Comparison of ENCODE assay signal across 9 cellular contexts in the genomic region with DNA sequence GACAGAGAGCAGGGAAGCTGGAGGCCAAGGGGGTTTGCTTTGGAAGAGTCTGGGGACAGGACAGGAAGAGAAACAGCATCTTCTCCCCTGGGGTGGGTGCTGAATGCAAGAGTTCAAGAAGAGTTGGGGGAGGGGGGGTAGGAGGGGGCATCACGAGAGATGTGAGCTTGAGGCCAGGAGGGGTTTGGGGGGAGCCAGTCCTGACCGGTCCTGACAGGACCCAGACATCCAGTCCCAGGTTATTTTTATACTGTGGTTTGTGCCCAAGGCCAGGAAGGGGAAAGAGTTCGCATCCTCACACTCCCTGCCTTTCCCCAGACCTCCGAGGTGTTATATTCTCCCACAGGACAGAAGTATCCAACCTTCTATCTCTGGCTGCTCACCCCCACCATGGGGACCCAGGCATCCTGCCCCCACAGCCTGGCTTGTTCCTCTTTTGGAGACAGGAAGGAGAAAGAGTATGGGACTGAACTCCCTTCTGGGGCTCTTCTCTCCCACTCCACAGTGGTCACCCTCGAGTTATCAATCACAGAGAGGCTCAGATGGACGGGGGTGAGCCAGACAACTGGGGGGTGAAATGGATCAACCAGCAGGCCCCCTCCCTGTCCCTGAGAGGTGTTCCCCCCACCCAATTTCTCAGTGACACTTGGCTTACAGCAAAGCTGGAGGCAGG. TPM values are rescaled to one million over a fixed set of nuclear protein-coding genes. Genes with fewer than 3 reads are reported as not detected.
DNase-seq lines count a peak whose midpoint lies in the region; ATAC-seq and TF ChIP-seq lines count a peak whose summit lies in the region.
"Had no signal": no experiment of that assay in that cellular context is flagged by ENCODE, and none has a peak within 500 bp of the region (broad histone marks: within the 10 kb centered on the region; RNA-seq: fewer than 3 reads in every experiment).

No MANE protein-coding gene starts in this region.

- peaks cover 0 to 2% (median 0%) of the 10 kb centered on the region in 5 donors for H3K9me3 Mint-ChIP-seq in CD8-positive, alpha-beta memory T cell
- no peaks in the 10 kb centered on the region for H3K9me3 Mint-ChIP-seq in osteocyte (ENCODE audit: unreplicated experiment)

- H3K36me3 ChIP-seq in CD8-positive, alpha-beta memory T cell (ENCODE audit: insufficient read depth, low read length): peaks cover 26% of the 10 kb centered on the region
- H3K36me3 ChIP-seq in OCI-LY7 (ENCODE audit: insufficient read depth, low read length) (peaks cover 52% of the 10 kb centered on the region), endocrine pancreas (ENCODE audit: control insufficient read depth, insufficient read depth, low read length) (no peaks in the 10 kb centered on the region), right lobe of liver (peaks cover 0 to 12% (median 4%) of the 10 kb centered on the region in 4 donors)

- peaks cover 34 to 56% (median 47%) of the 10 kb centered on the region in 3 donors for H3K4me1 Mint-ChIP-seq in CD8-positive, alpha-beta memory T cell
- peaks cover 27% of the 10 kb centered on the region for H3K4me1 Mint-ChIP-seq in osteocyte (ENCODE audit: unreplicated experiment)

- TF ChIP-seq CTCF in OCI-LY7 (conservative IDR thresholded peaks at IDR 0.05; ENCODE audit: low read length) (no peak), osteocyte (IDR thresholded peaks at IDR 0.05) (no peak), right lobe of liver (IDR thresholded peaks at IDR 0.05) (no peak)

- H3K4me2 ChIP-seq in OCI-LY7 (ENCODE audit: low read length): peak overlapping the region; percentile 99

- no peak for DNase-seq in CD8-positive, alpha-beta memory T cell
- DNase-seq in OCI-LY7 (ENCODE audit: low spot score) (peak; percentile 32), osteocyte (ENCODE audit: extremely low spot score, unreplicated experiment) (no peak), right lobe of liver (no peak), NCI-H82 treated with DMSO at 0.1 percent for 48 hours (lab: John Stamatoyannopoulos, UW; ENCODE audit: unreplicated experiment) (no peak)

- peak overlapping the region; percentile 72 for H3K9ac ChIP-seq in endocrine pancreas (ENCODE audit: control insufficient read depth, insufficient read depth, low read length)

- ATAC-seq in HG03139 (IDR thresholded peaks at IDR 0.05; ENCODE audit: unreplicated experiment): no peak
- no peak for ATAC-seq in right lobe of liver
- no peak for ATAC-seq in GM21825 (IDR thresholded peaks at IDR 0.05; ENCODE audit: unreplicated experiment)
- ATAC-seq: pancreas had no signal

- H3K4me1 ChIP-seq in CD8-positive, alpha-beta memory T cell (ENCODE audit: insufficient read depth, low read length): peaks cover 52% of the 10 kb centered on the region
- H3K4me1 ChIP-seq in OCI-LY7 (ENCODE audit: insufficient read depth, low read length, poor library complexity, severe bottlenecking) (peaks cover 39% of the 10 kb centered on the region), endocrine pancreas (ENCODE audit: control insufficient read depth, insufficient read depth, low read length) (no peaks in the 10 kb centered on the region), right lobe of liver (peaks cover 0 to 13% (median 3%) of the 10 kb centered on the region in 4 donors)

- no TSS peak for BruUV-seq in OCI-LY7 (replicated peaks; lab: Mats Ljungman, UMichigan)

- H3K9me3 ChIP-seq in CD8-positive, alpha-beta memory T cell (ENCODE audit: low read length): no peaks in the 10 kb centered on the region
- H3K9me3 ChIP-seq in OCI-LY7 (ENCODE audit: low read length) (no peaks in the 10 kb centered on the region), endocrine pancreas (ENCODE audit: control insufficient read depth, low read length) (no peaks in the 10 kb centered on the region), right lobe of liver (no peaks in the 10 kb centered on the region)
- H3K9me3 ChIP-seq: pancreas had no signal

- intact Hi-C loops in OCI-LY7 (cut with micrococcal nuclease; ENCODE audit: unreplicated experiment) (loop anchor here (5.0 to 10.0 kb wide), 2 partner anchors 199 to 216 kb away; partner anchors contain the start of genes GIGYF1 and GNB2), right lobe of liver (cut with DNase I) (loop anchor here (5.0 to 10.0 kb wide), 2 partner anchors 86 to 209 kb away; no protein-coding TSS in a partner anchor)

- no peak overlapping the region for H2AFZ ChIP-seq in OCI-LY7 (ENCODE audit: low read length)

- H3K79me2 ChIP-seq in OCI-LY7 (ENCODE audit: insufficient read depth, low read depth, low read length): peaks cover 36% of the 10 kb centered on the region

- POLR2A ChIA-PET in CD8-positive, alpha-beta memory T cell (lab: Charles Lee): interaction anchor here (0.6 to 1.4 kb wide), 4 partner anchors 11 to 199 kb away, joined by 3 read pairs; partner anchors contain the start of genes FBXO24, LRCH4 and MEPCE
- POLR2A ChIA-PET in OCI-LY7 (lab: Charles Lee): interaction anchor here (0.6 to 1.0 kb wide), 3 partner anchors 73 to 185 kb away, joined by 3 to 4 read pairs (median 4); no protein-coding TSS in a partner anchor

- no peak for TF ChIP-seq POLR2A in right lobe of liver (IDR thresholded peaks at IDR 0.05)

- peak overlapping the region; percentile 90 for H3K27ac ChIP-seq in CD8-positive, alpha-beta memory T cell (ENCODE audit: low read depth, low read length)
- peak overlapping the region; percentile 75 for H3K27ac ChIP-seq in OCI-LY7 (ENCODE audit: low read depth, low read length, poor library complexity, severe bottlenecking)
- H3K27ac ChIP-seq in right lobe of liver: no peak overlapping the region

- H4K20me1 ChIP-seq in OCI-LY7 (ENCODE audit: insufficient read depth, low read length): peaks cover 6% of the 10 kb centered on the region; the same call in 1 of the 2 replicates

- peak overlapping the region; percentile 66 for H3K4me3 ChIP-seq in CD8-positive, alpha-beta memory T cell (ENCODE audit: low read length)
- H3K4me3 ChIP-seq in OCI-LY7 (ENCODE audit: low read depth, low read length, poor library complexity, severe bottlenecking): peak overlapping the region; percentile 86
- H3K4me3 ChIP-seq in endocrine pancreas (ENCODE audit: control insufficient read depth, insufficient read depth, low read length): no peak overlapping the region
- peak overlapping the region in 1 of 3 donors; percentile 32 for H3K4me3 ChIP-seq in right lobe of liver

- peak overlapping the region; percentile 60 to 98 (median 91) for H3K27ac Mint-ChIP-seq in CD8-positive, alpha-beta memory T cell
- H3K27ac Mint-ChIP-seq in osteocyte (ENCODE audit: unreplicated experiment): peak overlapping the region; percentile 86

- H3K27me3 Mint-ChIP-seq in CD8-positive, alpha-beta memory T cell: peaks cover 0 to 6% of the 10 kb centered on the region in 2 donors
- no peaks in the 10 kb centered on the region for H3K27me3 Mint-ChIP-seq in osteocyte (ENCODE audit: unreplicated experiment)

- WGBS in right lobe of liver (ENCODE audit: insufficient coverage, low coverage, low lambda C conversion rate, missing lambda C conversion rate): 39% methylated on average over 5 of the region's 6 CpGs

- peaks cover 4 to 58% (median 5%) of the 10 kb centered on the region in 3 donors for H3K36me3 Mint-ChIP-seq in CD8-positive, alpha-beta memory T cell
- peaks cover 4% of the 10 kb centered on the region for H3K36me3 Mint-ChIP-seq in osteocyte (ENCODE audit: unreplicated experiment)

- peak overlapping the region; percentile 89 to 99 (median 98) for H3K4me3 Mint-ChIP-seq in CD8-positive, alpha-beta memory T cell
- H3K4me3 Mint-ChIP-seq in osteocyte (ENCODE audit: unreplicated experiment): peak overlapping the region; percentile 89

- no peaks in the 10 kb centered on the region for H3K9me2 ChIP-seq in OCI-LY7 (ENCODE audit: insufficient read depth, low read length)

- CTCF ChIA-PET in CD8-positive, alpha-beta memory T cell (lab: Charles Lee): interaction anchor here (0.8 to 10.7 kb wide), 8 partner anchors 11 to 249 kb away, joined by 3 to 174 read pairs (median 4); partner anchors contain the start of genes FBXO24 and POP7
- CTCF ChIA-PET in OCI-LY7 (lab: Charles Lee; ENCODE audit: unreplicated experiment): no interaction called here

- no peaks in the 10 kb centered on the region for H3K27me3 ChIP-seq in CD8-positive, alpha-beta memory T cell (ENCODE audit: insufficient read depth, low read length, poor library complexity, severe bottlenecking)
- H3K27me3 ChIP-seq in endocrine pancreas (ENCODE audit: control insufficient read depth, insufficient read depth, low read length): no peaks in the 10 kb centered on the region
- H3K27me3 ChIP-seq in right lobe of liver: no peaks in the 10 kb centered on the region
- H3K27me3 ChIP-seq: pancreas had no signal

RNA-seq across cellular contexts. Expression of gene TSC22D4, which starts 2.8 kb away (rescaled TPM):
- total RNA-seq in CD8-positive, alpha-beta memory T cell: 10 to 100 TPM; 96.2 to 99.1 TPM
- 40.5 TPM for polyA plus RNA-seq in CD8-positive, alpha-beta memory T cell
- 38.5 and 41.4 TPM in 2 replicates for total RNA-seq in OCI-LY7 (2014; rRNA removed; shearing (Covaris generic))
- total RNA-seq in OCI-LY7 (2022): 75.4 and 76.6 TPM in 2 replicates
- 46.8 and 46.9 TPM in 2 replicates for total RNA-seq in osteocyte
- 10 to 100 TPM; 12.5 to 20.5 (median 17.0) TPM for total RNA-seq in right lobe of liver

RNA-seq across cellular contexts. Expression of gene NYAP1, which starts 7.5 kb away (rescaled TPM):
- under 1 TPM; 0.13 to 0.18 TPM for total RNA-seq in CD8-positive, alpha-beta memory T cell
- not detected for polyA plus RNA-seq in CD8-positive, alpha-beta memory T cell
- total RNA-seq in OCI-LY7 (2014; rRNA removed; shearing (Covaris generic)): 0.08 and 0.98 TPM in 2 replicates
- total RNA-seq in OCI-LY7 (2022): 0.10 and 0.50 TPM in 2 replicates
- 0.89 and 0.99 TPM in 2 replicates for total RNA-seq in osteocyte
- total RNA-seq in right lobe of liver: under 1 TPM; 0.06 to 0.74 (median 0.32) TPM

RNA-seq across cellular contexts. Expression of gene SPACDR, which starts 12.2 kb away (rescaled TPM):
- 1 to 10 TPM in 1 of 2 experiments, under 1 TPM in 1; 1.00 to 1.7 TPM for total RNA-seq in CD8-positive, alpha-beta memory T cell
- polyA plus RNA-seq in CD8-positive, alpha-beta memory T cell: 0.56 TPM
- 0.54 and 1.6 TPM in 2 replicates for total RNA-seq in OCI-LY7 (2014; rRNA removed; shearing (Covaris generic))
- total RNA-seq in OCI-LY7 (2022) (2.4 and 3.7 TPM in 2 replicates), osteocyte (0.46 TPM in 1 of 2 replicates, not detected in the other), right lobe of liver (not detected)

RNA-seq across cellular contexts. Expression of gene PPP1R35, which starts 39.9 kb away (rescaled TPM):
- 10 to 100 TPM; 41.4 to 46.3 TPM for total RNA-seq in CD8-positive, alpha-beta memory T cell
- polyA plus RNA-seq in CD8-positive, alpha-beta memory T cell: 50.2 TPM
- total RNA-seq in OCI-LY7 (2014; rRNA removed; shearing (Covaris generic)): 127 and 137 TPM in 2 replicates
- 86.9 and 90.6 TPM in 2 replicates for total RNA-seq in OCI-LY7 (2022)
- 22.8 and 32.1 TPM in 2 replicates for total RNA-seq in osteocyte
- 10 to 100 TPM in 5 of 6 experiments, 1 to 10 TPM in 1; 9.8 to 26.8 (median 13.2) TPM for total RNA-seq in right lobe of liver

RNA-seq across cellular contexts. Expression of gene MEPCE, which starts 46.6 kb away (rescaled TPM):
- total RNA-seq in CD8-positive, alpha-beta memory T cell: 10 to 100 TPM; 75.9 to 78.8 TPM
- 13.6 TPM for polyA plus RNA-seq in CD8-positive, alpha-beta memory T cell
- 37.9 and 44.2 TPM in 2 replicates for total RNA-seq in OCI-LY7 (2014; rRNA removed; shearing (Covaris generic))
- total RNA-seq in OCI-LY7 (2022) (54.1 and 65.6 TPM in 2 replicates), osteocyte (50.0 and 50.1 TPM in 2 replicates), right lobe of liver (10 to 100 TPM; 17.1 to 25.1 (median 20.7) TPM)

Comparison
In these comparisons a context has a peak if more than half of its experiments do, and no peak if none do; other contexts are left out.
1. H3K27ac ChIP-seq: peak in CD8-positive, alpha-beta memory T cell (single experiment) and OCI-LY7 (single experiment); none in right lobe of liver (0 of 3).